Comparison of ENCODE assay signal across 8 cellular contexts in genomic region chr7:113086431-113086888, GRCh38. TPM values are rescaled to one million over a fixed set of nuclear protein-coding genes. Genes with fewer than 3 reads are reported as not detected.
A peak's percentile ranks its signal among the peaks of the same experiment; 100 is the strongest.
DNase-seq lines count a peak whose midpoint lies in the region; ATAC-seq and TF ChIP-seq lines count a peak whose summit lies in the region.

GPR85 (minus strand) TSS chr7:113086827; CDS start chr7:113084721, 2,106 bp downstream.

- no peak for DNase-seq in AG09309 (ENCODE audit: low read depth)
- peak; percentile 43 to 63 for DNase-seq in PC-9
- DNase-seq in amniotic stem cell (lab: John Stamatoyannopoulos, UW): peak; percentile 44
- DNase-seq in left cardiac atrium: peak; percentile 68
- DNase-seq in progenitor cell of endocrine pancreas (ENCODE audit: low spot score, unreplicated experiment): peak; percentile 67
- DNase-seq in ureter (ENCODE audit: low spot score): no peak

- peak within 1 kb of the TSS; percentile 76 for H3K4me3 Mint-ChIP-seq in progenitor cell of endocrine pancreas (ENCODE audit: low read depth)

- no peak within 1 kb of the TSS for H3K27ac ChIP-seq in PC-9

- H3K4me3 ChIP-seq in AG09309 (ENCODE audit: control insufficient read depth, low read depth, low read length) (peak within 1 kb of the TSS; percentile 56), PC-9 (peak within 1 kb of the TSS; percentile 65)

- no peaks in the 10 kb centered on the region for H3K79me2 ChIP-seq in PC-9 (ENCODE audit: low read depth)

- ATAC-seq in GM18909 (IDR thresholded peaks at IDR 0.05; ENCODE audit: poor library complexity, unreplicated experiment) (peak; percentile 79), HG03460 (IDR thresholded peaks at IDR 0.05; ENCODE audit: unreplicated experiment) (peak; percentile 76), left cardiac atrium (peak; percentile 94 to 97)

- peaks cover 13% of the 10 kb centered on the region for H3K27me3 Mint-ChIP-seq in progenitor cell of endocrine pancreas

- no peaks in the 10 kb centered on the region for H3K9me3 Mint-ChIP-seq in progenitor cell of endocrine pancreas (ENCODE audit: low read depth)

- H3K27ac Mint-ChIP-seq in progenitor cell of endocrine pancreas: peak within 1 kb of the TSS; percentile 67

- BruUV-seq in PC-9 (replicated peaks; lab: Mats Ljungman, UMichigan): no TSS peak

- H4K20me1 ChIP-seq in PC-9 (ENCODE audit: insufficient read depth): no peaks in the 10 kb centered on the region

- H3K27me3 ChIP-seq in PC-9 (ENCODE audit: insufficient read depth, low read depth): peaks cover 7% of the 10 kb centered on the region; the same call in 1 of the 2 replicates

- TF ChIP-seq CTCF in AG09309 (IDR thresholded peaks at IDR 0.05; ENCODE audit: control insufficient read depth, insufficient read depth, low read depth, low read length, missing control alignments): no peak
- TF ChIP-seq CTCF in PC-9 (conservative IDR thresholded peaks at IDR 0.05): no peak
- TF ChIP-seq CTCF in progenitor cell of endocrine pancreas (IDR thresholded peaks at IDR 0.05; ENCODE audit: unreplicated experiment): no peak

- no peaks in the 10 kb centered on the region for H3K36me3 Mint-ChIP-seq in progenitor cell of endocrine pancreas (ENCODE audit: insufficient read depth)

- H2AFZ ChIP-seq in PC-9: peak within 1 kb of the TSS; percentile 91

- H3K36me3 ChIP-seq in PC-9 (ENCODE audit: low read depth): no peaks in the 10 kb centered on the region

- CTCF ChIA-PET in PC-9 (lab: Charles Lee): interaction anchor here (0.7 to 0.9 kb wide), 2 partner anchors 73 to 77 kb away, joined by 4 to 6 read pairs; no protein-coding TSS in a partner anchor

- intact Hi-C loops in PC-9 (cut with micrococcal nuclease; ENCODE audit: unreplicated experiment) (no loop called here), left cardiac atrium (cut with DNase I) (no loop called here)

- POLR2A ChIA-PET in PC-9 (lab: Charles Lee; ENCODE audit: unreplicated experiment): interaction anchor here (0.6 kb wide), 3 partner anchors 14 to 43 kb away, joined by 5 to 11 read pairs (median 8); no protein-coding TSS in a partner anchor

- H3K4me1 Mint-ChIP-seq in progenitor cell of endocrine pancreas (ENCODE audit: low read depth): peaks cover 3% of the 10 kb centered on the region

- H3K4me2 ChIP-seq in PC-9: peak within 1 kb of the TSS; percentile 93

- H3F3A ChIP-seq in PC-9 (ENCODE audit: insufficient read depth, low read depth): no peaks in the 10 kb centered on the region

- H3K9me3 ChIP-seq in PC-9 (ENCODE audit: insufficient read depth, low read depth): no peaks in the 10 kb centered on the region

- H3K9me2 ChIP-seq in PC-9 (ENCODE audit: insufficient read depth): no peaks in the 10 kb centered on the region

- no peaks in the 10 kb centered on the region; the same call in 1 of the 2 replicates for H3K4me1 ChIP-seq in PC-9 (replicated peaks; ENCODE audit: insufficient read depth)

RNA-seq across cellular contexts. Expression of gene GPR85, which starts in this region (rescaled TPM):
- total RNA-seq in PC-9 (2021) (0.30 and 0.65 TPM in 2 replicates), left cardiac atrium (1 to 10 TPM; 1.9 to 2.4 TPM), progenitor cell of endocrine pancreas (0.20 and 0.36 TPM in 2 replicates), ureter (2.8 TPM)

Comparison
In these comparisons a context has a peak if more than half of its experiments do, and no peak if none do; other contexts are left out.
1. Peak in DNase-seq, H3K4me3 ChIP-seq and H3K4me2 ChIP-seq in PC-9; RNA of the gene not detected or under 1 TPM.
2. Peak in DNase-seq in progenitor cell of endocrine pancreas; RNA of the gene not detected or under 1 TPM.
3. DNase-seq: peak in amniotic stem cell (single experiment) and left cardiac atrium (single experiment); none in AG09309 (single experiment) and ureter (single experiment).
4. Peak in every context shown above with its lines, with median percentiles within 50 percentile points of each other: ATAC-seq.